In genomic region chr3:186608624-186609215, GRCh38 we compare ENCODE assay signal across 1 cellular context.
TF ChIP-seq lines count a peak whose summit lies in the region.

No MANE protein-coding gene starts in this region.

TF ChIP-seq in HCT116, 20 proteins besides CTCF, POLR2A, EP300 and RAD21 (continued from another document):
- TF ChIP-seq SRF (IDR thresholded peaks at IDR 0.05; ENCODE audit: low read depth) (no peak), MAX (IDR thresholded peaks at IDR 0.05) (no peak), ZFX (IDR thresholded peaks at IDR 0.05) (no peak), ZNF274 (IDR thresholded peaks at IDR 0.05; ENCODE audit: low read depth, low read length) (no peak), CBX3 (IDR thresholded peaks at IDR 0.05; ENCODE audit: low read depth) (no peak), POLR2AphosphoS5 (IDR thresholded peaks at IDR 0.05; ENCODE audit: low read depth, low read length) (no peak), ATF3 (IDR thresholded peaks at IDR 0.05) (no peak), EZH2 (IDR thresholded peaks at IDR 0.05) (no peak), TCF7L2 (IDR thresholded peaks at IDR 0.05; ENCODE audit: borderline replicate concordance, extremely low read depth, insufficient read depth, insufficient read length) (no peak), ZBTB33 (IDR thresholded peaks at IDR 0.05; ENCODE audit: extremely low read depth, insufficient replicate concordance, low read length) (no peak)
